24 cellular contexts compared by ENCODE assay signal in the genomic region with DNA sequence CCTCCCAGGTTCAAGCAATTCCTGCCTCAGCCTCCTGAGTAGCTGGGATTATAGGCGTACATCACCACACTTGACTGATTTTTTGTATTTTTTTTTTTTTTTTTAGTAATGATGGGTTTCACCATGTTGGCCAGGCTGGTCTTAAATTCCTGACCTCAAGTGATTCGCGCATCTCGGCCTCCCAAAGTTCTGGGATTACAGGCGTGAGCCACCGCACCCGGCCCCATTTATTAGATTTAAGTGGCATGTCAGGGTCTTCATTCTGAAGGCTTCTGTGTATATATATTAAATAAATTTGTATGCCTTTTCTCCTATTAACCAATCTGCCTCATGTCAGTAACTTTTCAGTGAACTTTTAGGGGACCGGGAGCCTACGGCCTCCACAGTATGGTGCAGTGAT.
"Had no signal": no experiment of that assay in that cellular context is flagged by ENCODE, and none has a peak within 500 bp of the region (broad histone marks: within the 10 kb centered on the region; RNA-seq: fewer than 3 reads in every experiment).

No MANE protein-coding gene starts in this region.

- H3K36me3 Mint-ChIP-seq: activated CD8-positive, alpha-beta memory T cell treated with anti-CD3 and anti-CD28 coated beads, Interleukin-2, amount 10 ng/mL, durations not matched to agents 7 days and 5 days; activated naive CD8-positive, alpha-beta T cell; brain had no signal

- H3K9me3 ChIP-seq: Peyer's patch, SJSA1 had no signal

- H3K27ac Mint-ChIP-seq: activated B cell treated with CpG ODN at 0.5 μM for 24 hours; activated CD4-positive, alpha-beta T cell treated with anti-CD3 and anti-CD28 coated beads, Interleukin-2, amount 10 ng/mL, durations not matched to agents 24 days and 14 days; activated CD8-positive, alpha-beta memory T cell treated with anti-CD3 and anti-CD28 coated beads, Interleukin-2, amount 10 ng/mL, durations not matched to agents 7 days and 5 days; activated naive CD8-positive, alpha-beta T cell; activated T-cell treated with anti-CD3 and anti-CD28 coated beads, Interleukin-2, amount 50 U/mL, for 24 hours; activated T-helper 1 cell treated with anti-CD3 and anti-CD28 coated beads, Interleukin-12 subunit alpha, Interleukin-12 subunit beta, Interleukin-2, Interleukin-4 antibody, amounts not matched to agents 30 ng/mL and 10 ng/mL and 1 ng/mL, durations not matched to agents 14 hours and 24 hours and 36 hours; T-helper 1 cell treated with Interleukin-12 subunit alpha and Interleukin-12 subunit beta and Interleukin-4 antibody, amounts not matched to agents 30 μg/mL and 1 μg/mL, for 36 hours had no signal

- H3K4me3 ChIP-seq: Peyer's patch, SJSA1 had no signal

- H3K27me3 Mint-ChIP-seq: activated B cell treated with CpG ODN at 0.5 μM for 24 hours; activated CD4-positive, alpha-beta T cell treated with anti-CD3 and anti-CD28 coated beads, Interleukin-2, amount 10 ng/mL, durations not matched to agents 24 days and 14 days; activated T-cell treated with anti-CD3 and anti-CD28 coated beads, Interleukin-2, amount 50 U/mL, for 24 hours had no signal

- DNase-seq: activated B cell treated with CpG ODN at 0.5 μM for 24 hours; activated CD4-positive, alpha-beta T cell treated with anti-CD3 and anti-CD28 coated beads for 1 hour; activated CD4-positive, alpha-beta T cell treated with anti-CD3 and anti-CD28 coated beads, Interleukin-2, amount 10 ng/mL, durations not matched to agents 24 days and 14 days; activated CD4-positive, alpha-beta T cell treated with anti-CD3 and anti-CD28 coated beads, Interleukin-2, amount 50 U/mL, for 48 hours; activated CD8-positive, alpha-beta memory T cell treated with anti-CD3 and anti-CD28 coated beads, Interleukin-2, amount 10 ng/mL, durations not matched to agents 7 days and 5 days; activated effector memory CD4-positive, alpha-beta T cell treated with Interleukin-2 at 50 U/mL for 16 hours; activated naive CD4-positive, alpha-beta T cell; activated T-cell treated with anti-CD3 and anti-CD28 coated beads, Interleukin-2, amount 50 U/mL, for 24 hours; amygdala; MM.1S; NCI-H1105; NCI-H1436 treated with DMSO at 0.1 percent for 48 hours; NCI-H187; NCI-H2081; NCI-H524; SHP77 had no signal

- H3K36me3 ChIP-seq: Peyer's patch, SJSA1 had no signal

- H3K9me3 Mint-ChIP-seq: activated B cell treated with CpG ODN at 0.5 μM for 24 hours; activated CD4-positive, alpha-beta T cell treated with anti-CD3 and anti-CD28 coated beads, Interleukin-2, amount 10 ng/mL, durations not matched to agents 24 days and 14 days; activated T-cell treated with anti-CD3 and anti-CD28 coated beads, Interleukin-2, amount 50 U/mL, for 24 hours; activated T-helper 1 cell treated with anti-CD3 and anti-CD28 coated beads, Interleukin-12 subunit alpha, Interleukin-12 subunit beta, Interleukin-2, Interleukin-4 antibody, amounts not matched to agents 30 ng/mL and 10 ng/mL and 1 ng/mL, durations not matched to agents 14 hours and 24 hours and 36 hours; central memory CD8-positive, alpha-beta T cell; T-helper 1 cell treated with Interleukin-12 subunit alpha and Interleukin-12 subunit beta and Interleukin-4 antibody, amounts not matched to agents 30 μg/mL and 1 μg/mL, for 36 hours had no signal

- H3K4me3 Mint-ChIP-seq: activated B cell treated with CpG ODN at 0.5 μM for 24 hours; activated CD4-positive, alpha-beta T cell treated with anti-CD3 and anti-CD28 coated beads, Interleukin-2, amount 10 ng/mL, durations not matched to agents 24 days and 14 days; activated CD8-positive, alpha-beta memory T cell treated with anti-CD3 and anti-CD28 coated beads, Interleukin-2, amount 10 ng/mL, durations not matched to agents 7 days and 5 days; activated naive CD8-positive, alpha-beta T cell; activated T-cell treated with anti-CD3 and anti-CD28 coated beads, Interleukin-2, amount 50 U/mL, for 24 hours; activated T-helper 1 cell treated with anti-CD3 and anti-CD28 coated beads, Interleukin-12 subunit alpha, Interleukin-12 subunit beta, Interleukin-2, Interleukin-4 antibody, amounts not matched to agents 30 ng/mL and 10 ng/mL and 1 ng/mL, durations not matched to agents 14 hours and 24 hours and 36 hours; brain; central memory CD8-positive, alpha-beta T cell; T-helper 1 cell treated with Interleukin-12 subunit alpha and Interleukin-12 subunit beta and Interleukin-4 antibody, amounts not matched to agents 30 μg/mL and 1 μg/mL, for 36 hours had no signal

- H3K27me3 ChIP-seq: Peyer's patch, SJSA1 had no signal

- ATAC-seq: activated CD8-positive, alpha-beta memory T cell treated with anti-CD3 and anti-CD28 coated beads, Interleukin-2, amount 10 ng/mL, durations not matched to agents 7 days and 5 days had no signal

- H3K27ac ChIP-seq: Peyer's patch, RWPE1, SJSA1 had no signal
